ENCODE assay signal across 8 cellular contexts in genomic region chr9:127930298-127931091, GRCh38. TPM values are rescaled to one million over a fixed set of nuclear protein-coding genes. Genes with fewer than 3 reads are reported as not detected.
DNase-seq lines count a peak whose midpoint lies in the region; ATAC-seq and TF ChIP-seq lines count a peak whose summit lies in the region.

PIP5KL1 (minus strand) TSS chr9:127930777; CDS start chr9:127930752, 25 bp downstream.

- no peak within 1 kb of the TSS for H3K27ac Mint-ChIP-seq in activated CD4-positive, alpha-beta T cell treated with anti-CD3 and anti-CD28 coated beads for 36 hours

- no peaks in the 10 kb centered on the region for H3K9me3 Mint-ChIP-seq in activated CD4-positive, alpha-beta T cell treated with anti-CD3 and anti-CD28 coated beads for 36 hours (ENCODE audit: low read depth)

- H3K4me1 ChIP-seq in A673 (ENCODE audit: insufficient read depth, low read length, poor library complexity, severe bottlenecking) = peaks cover 10% of the 10 kb centered on the region
- peaks cover 24% of the 10 kb centered on the region for H3K4me1 ChIP-seq in colonic mucosa

- H3K36me3 Mint-ChIP-seq in activated CD4-positive, alpha-beta T cell treated with anti-CD3 and anti-CD28 coated beads for 36 hours (ENCODE audit: low read depth) = peaks cover 12% of the 10 kb centered on the region

- DNase-seq in A673 (ENCODE audit: low spot score) (peak; percentile 82), NCI-H2196 treated with DMSO at 0.1 percent for 48 hours (lab: John Stamatoyannopoulos, UW; ENCODE audit: unreplicated experiment) (peak; percentile 74), colonic mucosa (peak; percentile 81), kidney tubule cell (ENCODE audit: low spot score) (peak; percentile 83)
- peak; percentile 82 for DNase-seq in activated CD4-positive, alpha-beta T cell treated with anti-CD3 and anti-CD28 coated beads for 36 hours
- DNase-seq in stimulated activated CD4-positive, alpha-beta T cell treated with anti-CD3 and anti-CD28 coated beads, Interleukin-15, amount 100 ng/mL, for 24 hours = peak; percentile 84

- no TSS peak for BruUV-seq in A673 (replicated peaks; lab: Mats Ljungman, UMichigan)

- H3K27me3 ChIP-seq in A673 (replicated peaks; ENCODE audit: insufficient read depth, low read depth, low read length, poor library complexity) (no peaks in the 10 kb centered on the region), colonic mucosa (peaks cover 10% of the 10 kb centered on the region)

- H3K4me3 ChIP-seq in A673 (ENCODE audit: low read depth, low read length, poor library complexity, severe bottlenecking) = peak within 1 kb of the TSS; percentile 47
- peak within 1 kb of the TSS; percentile 46 for H3K4me3 ChIP-seq in colonic mucosa

- H3K27me3 Mint-ChIP-seq in activated CD4-positive, alpha-beta T cell treated with anti-CD3 and anti-CD28 coated beads for 36 hours = no peaks in the 10 kb centered on the region

- H3K4me3 Mint-ChIP-seq in activated CD4-positive, alpha-beta T cell treated with anti-CD3 and anti-CD28 coated beads for 36 hours = peak within 1 kb of the TSS; percentile 45

- H3K9me3 ChIP-seq in A673 (ENCODE audit: low read depth, low read length, poor library complexity, severe bottlenecking) = no peaks in the 10 kb centered on the region
- H3K9me3 ChIP-seq in colonic mucosa = no peaks in the 10 kb centered on the region

- intact Hi-C loops in A673 (cut with micrococcal nuclease; ENCODE audit: unreplicated experiment) (no loop called here), colonic mucosa (cut with DNase I) (no loop called here)
- intact Hi-C loops in activated CD4-positive, alpha-beta T cell treated with anti-CD3 and anti-CD28 coated beads for 36 hours (cut with DNase I, micrococcal nuclease) = no loop called here

- TF ChIP-seq CTCF in A673 (conservative IDR thresholded peaks at IDR 0.05; ENCODE audit: low read depth, low read length) (no peak), colonic mucosa (IDR thresholded peaks at IDR 0.05) (no peak)

- H3K9ac ChIP-seq in colonic mucosa (ENCODE audit: low read depth in 2 of 2, low read length in 2 of 2) = no peak within 1 kb of the TSS

- CTCF ChIA-PET in A673 (lab: Charles Lee) = interaction anchor here (0.7 kb wide), 1 partner anchor 9 kb away, joined by 3 read pairs; no protein-coding TSS in a partner anchor
- CTCF ChIA-PET in activated CD4-positive, alpha-beta T cell treated with anti-CD3 and anti-CD28 coated beads for 36 hours (lab: Charles Lee) = interaction anchor here (0.6 to 4.2 kb wide), 8 partner anchors 9 to 263 kb away, joined by 3 to 18 read pairs (median 6); partner anchors contain the start of gene TOR2A

- peak; percentile 70 for ATAC-seq in GM18502 (IDR thresholded peaks at IDR 0.05; ENCODE audit: poor library complexity, unreplicated experiment)
- peak; percentile 81 for ATAC-seq in HG02885 (IDR thresholded peaks at IDR 0.05; ENCODE audit: poor library complexity, unreplicated experiment)
- peak; percentile 71 for ATAC-seq in activated CD4-positive, alpha-beta T cell treated with anti-CD3 and anti-CD28 coated beads for 36 hours

- H3K4me1 Mint-ChIP-seq in activated CD4-positive, alpha-beta T cell treated with anti-CD3 and anti-CD28 coated beads for 36 hours = peaks cover 31% of the 10 kb centered on the region

- no peak within 1 kb of the TSS for H3K27ac ChIP-seq in A673 (ENCODE audit: low read depth, low read length, poor library complexity, severe bottlenecking)
- H3K27ac ChIP-seq in colonic mucosa = no peak within 1 kb of the TSS

- POLR2A ChIA-PET in A673 (lab: Charles Lee; ENCODE audit: low non-redundant PET) = no interaction called here
- POLR2A ChIA-PET in activated CD4-positive, alpha-beta T cell treated with anti-CD3 and anti-CD28 coated beads for 36 hours (lab: Charles Lee) = interaction anchor here (1.1 kb wide), 1 partner anchor 13 kb away, joined by 3 read pairs; no protein-coding TSS in a partner anchor

- H3K36me3 ChIP-seq in A673 (ENCODE audit: insufficient read depth, low read length, poor library complexity, severe bottlenecking) (peaks cover 6% of the 10 kb centered on the region), colonic mucosa (no peaks in the 10 kb centered on the region)

RNA-seq across cellular contexts. Expression of gene PIP5KL1, which starts in this region (rescaled TPM):
- total RNA-seq in A673 (2021) (2.6 and 3.9 TPM in 2 replicates), colonic mucosa (under 1 TPM; 0.85 to 0.89 TPM)
- 1 to 10 TPM; 1.9 to 2.8 TPM for total RNA-seq in activated CD4-positive, alpha-beta T cell treated with anti-CD3 and anti-CD28 coated beads for 36 hours

Comparison
In these comparisons a context has a peak if more than half of its experiments do, and no peak if none do; other contexts are left out.
1. Peak in DNase-seq and H3K4me3 ChIP-seq in colonic mucosa; RNA of the gene not detected or under 1 TPM.